1 cellular context compared by ENCODE assay signal in genomic region chr17:79912552-79913330, GRCh38.
TF ChIP-seq lines count a peak whose summit lies in the region.

No MANE protein-coding gene starts in this region.

TF ChIP-seq in GM23338, 12 proteins besides CTCF, POLR2A, EP300 and RAD21 (continued from another document):
- TF ChIP-seq ZNF462 (CRISPR knock-in tag; IDR thresholded peaks at IDR 0.05): no peak
- TF ChIP-seq ETS1 (IDR thresholded peaks at IDR 0.05): no peak
TF ChIP-seq in GM23338: peak in this region for 0.
